1 cellular context compared by ENCODE assay signal in the genomic region with DNA sequence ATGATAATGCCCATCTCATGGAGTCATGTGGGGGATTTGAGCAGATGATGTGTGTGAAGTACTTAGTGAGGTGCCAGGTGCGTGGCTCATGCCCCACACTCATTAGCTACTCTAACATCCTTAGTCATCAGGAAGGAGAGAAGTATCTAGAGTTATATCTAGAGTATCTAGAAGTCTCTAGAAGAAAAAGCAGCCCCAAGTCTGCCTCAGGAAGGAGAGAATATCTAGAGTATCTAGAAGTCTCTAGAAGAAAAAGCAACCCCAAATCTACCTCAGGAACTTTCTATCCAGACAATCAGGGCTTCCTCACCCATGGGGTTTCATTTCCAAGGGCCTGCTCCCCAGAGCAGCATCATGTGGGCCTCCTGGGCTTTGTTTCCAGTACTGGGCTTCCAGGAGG.
TF ChIP-seq lines count a peak whose summit lies in the region.

No MANE protein-coding gene starts in this region.

TF ChIP-seq in K562, 482 proteins besides CTCF, POLR2A, EP300 and RAD21:
- TF ChIP-seq ARNT (IDR thresholded peaks at IDR 0.05) = peak in 1 of 2 experiments; percentile 100; a peak in 2 of 4 replicates
- TF ChIP-seq, protein P1, sequence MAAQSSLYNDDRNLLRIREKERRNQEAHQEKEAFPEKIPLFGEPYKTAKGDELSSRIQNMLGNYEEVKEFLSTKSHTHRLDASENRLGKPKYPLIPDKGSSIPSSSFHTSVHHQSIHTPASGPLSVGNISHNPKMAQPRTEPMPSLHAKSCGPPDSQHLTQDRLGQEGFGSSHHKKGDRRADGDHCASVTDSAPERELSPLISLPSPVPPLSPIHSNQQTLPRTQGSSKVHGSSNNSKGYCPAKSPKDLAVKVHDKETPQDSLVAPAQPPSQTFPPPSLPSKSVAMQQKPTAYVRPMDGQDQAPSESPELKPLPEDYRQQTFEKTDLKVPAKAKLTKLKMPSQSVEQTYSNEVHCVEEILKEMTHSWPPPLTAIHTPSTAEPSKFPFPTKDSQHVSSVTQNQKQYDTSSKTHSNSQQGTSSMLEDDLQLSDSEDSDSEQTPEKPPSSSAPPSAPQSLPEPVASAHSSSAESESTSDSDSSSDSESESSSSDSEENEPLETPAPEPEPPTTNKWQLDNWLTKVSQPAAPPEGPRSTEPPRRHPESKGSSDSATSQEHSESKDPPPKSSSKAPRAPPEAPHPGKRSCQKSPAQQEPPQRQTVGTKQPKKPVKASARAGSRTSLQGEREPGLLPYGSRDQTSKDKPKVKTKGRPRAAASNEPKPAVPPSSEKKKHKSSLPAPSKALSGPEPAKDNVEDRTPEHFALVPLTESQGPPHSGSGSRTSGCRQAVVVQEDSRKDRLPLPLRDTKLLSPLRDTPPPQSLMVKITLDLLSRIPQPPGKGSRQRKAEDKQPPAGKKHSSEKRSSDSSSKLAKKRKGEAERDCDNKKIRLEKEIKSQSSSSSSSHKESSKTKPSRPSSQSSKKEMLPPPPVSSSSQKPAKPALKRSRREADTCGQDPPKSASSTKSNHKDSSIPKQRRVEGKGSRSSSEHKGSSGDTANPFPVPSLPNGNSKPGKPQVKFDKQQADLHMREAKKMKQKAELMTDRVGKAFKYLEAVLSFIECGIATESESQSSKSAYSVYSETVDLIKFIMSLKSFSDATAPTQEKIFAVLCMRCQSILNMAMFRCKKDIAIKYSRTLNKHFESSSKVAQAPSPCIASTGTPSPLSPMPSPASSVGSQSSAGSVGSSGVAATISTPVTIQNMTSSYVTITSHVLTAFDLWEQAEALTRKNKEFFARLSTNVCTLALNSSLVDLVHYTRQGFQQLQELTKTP (IDR thresholded peaks at IDR 0.05; ENCODE audit: low read depth in 1 of 2, partially characterized antibody in 2 of 2) = no peak
- 0 out of 2 replicates have a peak, but pooled peaks have one; percentile 90 for TF ChIP-seq YBX1 (IDR thresholded peaks at IDR 0.05)
- no peak for TF ChIP-seq SREBF2 (CRISPR knock-in tag; IDR thresholded peaks at IDR 0.05)
- TF ChIP-seq, protein P2, sequence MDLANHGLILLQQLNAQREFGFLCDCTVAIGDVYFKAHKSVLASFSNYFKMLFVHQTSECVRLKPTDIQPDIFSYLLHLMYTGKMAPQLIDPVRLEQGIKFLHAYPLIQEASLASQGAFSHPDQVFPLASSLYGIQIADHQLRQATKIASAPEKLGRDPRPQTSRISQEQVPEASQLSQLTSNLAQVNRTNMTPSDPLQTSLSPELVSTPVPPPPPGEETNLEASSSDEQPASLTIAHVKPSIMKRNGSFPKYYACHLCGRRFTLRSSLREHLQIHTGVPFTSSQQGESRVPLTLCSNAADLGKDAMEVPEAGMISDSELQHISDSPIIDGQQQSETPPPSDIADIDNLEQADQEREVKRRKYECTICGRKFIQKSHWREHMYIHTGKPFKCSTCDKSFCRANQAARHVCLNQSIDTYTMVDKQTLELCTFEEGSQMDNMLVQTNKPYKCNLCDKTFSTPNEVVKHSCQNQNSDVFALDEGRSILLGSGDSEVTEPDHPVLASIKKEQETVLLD (IDR thresholded peaks at IDR 0.05) = no peak
- TF ChIP-seq, protein P3, sequence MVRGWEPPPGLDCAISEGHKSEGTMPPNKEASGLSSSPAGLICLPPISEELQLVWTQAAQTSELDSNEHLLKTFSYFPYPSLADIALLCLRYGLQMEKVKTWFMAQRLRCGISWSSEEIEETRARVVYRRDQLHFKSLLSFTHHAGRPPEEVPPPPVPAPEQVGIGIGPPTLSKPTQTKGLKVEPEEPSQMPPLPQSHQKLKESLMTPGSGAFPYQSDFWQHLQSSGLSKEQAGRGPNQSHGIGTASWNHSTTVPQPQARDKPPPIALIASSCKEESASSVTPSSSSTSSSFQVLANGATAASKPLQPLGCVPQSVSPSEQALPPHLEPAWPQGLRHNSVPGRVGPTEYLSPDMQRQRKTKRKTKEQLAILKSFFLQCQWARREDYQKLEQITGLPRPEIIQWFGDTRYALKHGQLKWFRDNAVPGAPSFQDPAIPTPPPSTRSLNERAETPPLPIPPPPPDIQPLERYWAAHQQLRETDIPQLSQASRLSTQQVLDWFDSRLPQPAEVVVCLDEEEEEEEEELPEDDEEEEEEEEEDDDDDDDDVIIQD (CRISPR knock-in tag; IDR thresholded peaks at IDR 0.05) = no peak
- no peak for TF ChIP-seq ETV1 (tag; conservative IDR thresholded peaks at IDR 0.05; ENCODE audit: low read depth)
- no peak for TF ChIP-seq MTF1 (CRISPR knock-in tag; IDR thresholded peaks at IDR 0.05; ENCODE audit: borderline replicate concordance)
- no peak for TF ChIP-seq MBD2 (IDR thresholded peaks at IDR 0.05; ENCODE audit: borderline replicate concordance, low read depth)
- TF ChIP-seq, protein P4, sequence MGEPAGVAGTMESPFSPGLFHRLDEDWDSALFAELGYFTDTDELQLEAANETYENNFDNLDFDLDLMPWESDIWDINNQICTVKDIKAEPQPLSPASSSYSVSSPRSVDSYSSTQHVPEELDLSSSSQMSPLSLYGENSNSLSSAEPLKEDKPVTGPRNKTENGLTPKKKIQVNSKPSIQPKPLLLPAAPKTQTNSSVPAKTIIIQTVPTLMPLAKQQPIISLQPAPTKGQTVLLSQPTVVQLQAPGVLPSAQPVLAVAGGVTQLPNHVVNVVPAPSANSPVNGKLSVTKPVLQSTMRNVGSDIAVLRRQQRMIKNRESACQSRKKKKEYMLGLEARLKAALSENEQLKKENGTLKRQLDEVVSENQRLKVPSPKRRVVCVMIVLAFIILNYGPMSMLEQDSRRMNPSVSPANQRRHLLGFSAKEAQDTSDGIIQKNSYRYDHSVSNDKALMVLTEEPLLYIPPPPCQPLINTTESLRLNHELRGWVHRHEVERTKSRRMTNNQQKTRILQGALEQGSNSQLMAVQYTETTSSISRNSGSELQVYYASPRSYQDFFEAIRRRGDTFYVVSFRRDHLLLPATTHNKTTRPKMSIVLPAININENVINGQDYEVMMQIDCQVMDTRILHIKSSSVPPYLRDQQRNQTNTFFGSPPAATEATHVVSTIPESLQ (CRISPR knock-in tag; IDR thresholded peaks at IDR 0.05) = no peak
- TF ChIP-seq, protein P5, sequence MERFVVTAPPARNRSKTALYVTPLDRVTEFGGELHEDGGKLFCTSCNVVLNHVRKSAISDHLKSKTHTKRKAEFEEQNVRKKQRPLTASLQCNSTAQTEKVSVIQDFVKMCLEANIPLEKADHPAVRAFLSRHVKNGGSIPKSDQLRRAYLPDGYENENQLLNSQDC (CRISPR knock-in tag; IDR thresholded peaks at IDR 0.05) = no peak
- TF ChIP-seq ZNF134 (CRISPR knock-in tag; conservative IDR thresholded peaks at IDR 0.05) = no peak
- no peak for TF ChIP-seq SMARCA4 (IDR thresholded peaks at IDR 0.05)
- no peak for TF ChIP-seq MCM5 (IDR thresholded peaks at IDR 0.05; ENCODE audit: low read depth)
- TF ChIP-seq BCOR (IDR thresholded peaks at IDR 0.05) = no peak
- TF ChIP-seq EHMT2 (IDR thresholded peaks at IDR 0.05) = no peak
- no peak for TF ChIP-seq PTBP1 (IDR thresholded peaks at IDR 0.05; ENCODE audit: low read depth, low read length)
